1 cellular context compared by ENCODE assay signal in the genomic region with DNA sequence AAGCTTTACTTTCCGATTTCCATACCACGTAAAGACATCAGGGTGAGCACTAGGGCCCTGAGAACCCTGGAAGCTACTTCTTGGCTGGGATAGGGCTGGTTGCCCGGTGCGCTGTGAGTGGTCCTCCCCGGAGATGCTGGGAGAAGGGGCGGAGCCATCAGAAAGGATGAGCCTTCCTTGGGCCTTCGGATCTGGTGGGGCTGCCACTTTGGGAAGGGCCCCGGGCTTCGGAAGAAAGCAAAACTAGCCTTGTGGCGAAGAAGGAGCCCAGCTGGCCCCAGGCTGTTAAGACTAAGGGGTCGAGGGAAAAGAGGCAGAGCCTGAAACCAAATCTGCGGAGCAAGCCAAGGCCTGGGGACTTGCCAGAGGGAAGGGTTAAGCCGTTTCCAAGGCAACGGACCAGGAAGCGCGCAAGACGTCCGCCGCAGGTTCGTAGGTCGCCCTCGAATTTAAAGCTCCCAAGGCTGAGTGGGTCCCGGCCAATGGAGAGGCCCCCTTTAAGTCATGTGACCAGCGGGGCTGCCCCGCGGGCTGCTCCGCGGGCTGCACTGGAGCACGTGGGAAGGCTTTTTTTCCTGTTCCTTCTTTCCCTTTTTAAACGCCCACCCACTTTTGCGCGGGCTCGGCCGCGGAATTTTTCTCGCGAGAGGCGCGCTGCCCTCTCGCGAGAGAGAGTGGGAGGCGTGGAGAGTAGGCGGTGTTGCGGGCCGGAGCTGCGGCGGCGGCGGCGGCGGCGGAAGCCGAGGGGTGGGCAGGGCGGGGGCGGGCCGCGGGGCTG.
TF ChIP-seq lines count a peak whose summit lies in the region.

No MANE protein-coding gene starts in this region.

TF ChIP-seq in K562, 482 proteins besides CTCF, POLR2A, EP300 and RAD21 (continued from another document and continues in another):
- TF ChIP-seq SIN3A (IDR thresholded peaks at IDR 0.05; ENCODE audit: borderline replicate concordance in 2 of 2, control insufficient read depth in 1 of 2, low read depth in 2 of 2, low read length in 2 of 2) = peak in 1 of 2 experiments; percentile 70; a peak in 1 of 4 replicates
- TF ChIP-seq RBM15 (IDR thresholded peaks at IDR 0.05; ENCODE audit: insufficient read depth, low read length) = no peak
- TF ChIP-seq, protein P1, sequence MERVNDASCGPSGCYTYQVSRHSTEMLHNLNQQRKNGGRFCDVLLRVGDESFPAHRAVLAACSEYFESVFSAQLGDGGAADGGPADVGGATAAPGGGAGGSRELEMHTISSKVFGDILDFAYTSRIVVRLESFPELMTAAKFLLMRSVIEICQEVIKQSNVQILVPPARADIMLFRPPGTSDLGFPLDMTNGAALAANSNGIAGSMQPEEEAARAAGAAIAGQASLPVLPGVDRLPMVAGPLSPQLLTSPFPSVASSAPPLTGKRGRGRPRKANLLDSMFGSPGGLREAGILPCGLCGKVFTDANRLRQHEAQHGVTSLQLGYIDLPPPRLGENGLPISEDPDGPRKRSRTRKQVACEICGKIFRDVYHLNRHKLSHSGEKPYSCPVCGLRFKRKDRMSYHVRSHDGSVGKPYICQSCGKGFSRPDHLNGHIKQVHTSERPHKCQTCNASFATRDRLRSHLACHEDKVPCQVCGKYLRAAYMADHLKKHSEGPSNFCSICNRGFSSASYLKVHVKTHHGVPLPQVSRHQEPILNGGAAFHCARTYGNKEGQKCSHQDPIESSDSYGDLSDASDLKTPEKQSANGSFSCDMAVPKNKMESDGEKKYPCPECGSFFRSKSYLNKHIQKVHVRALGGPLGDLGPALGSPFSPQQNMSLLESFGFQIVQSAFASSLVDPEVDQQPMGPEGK (CRISPR knock-in tag; IDR thresholded peaks at IDR 0.05; ENCODE audit: borderline replicate concordance) = no peak
- TF ChIP-seq TOE1 (IDR thresholded peaks at IDR 0.05; ENCODE audit: borderline replicate concordance) = peak; percentile 97
- no peak for TF ChIP-seq TOE1 (CRISPR knock-in tag; IDR thresholded peaks at IDR 0.05; ENCODE audit: borderline replicate concordance, low read depth)
- TF ChIP-seq CREB3 (tag; conservative IDR thresholded peaks at IDR 0.05; ENCODE audit: low read depth) = no peak
- TF ChIP-seq NEUROD1 (IDR thresholded peaks at IDR 0.05; ENCODE audit: borderline replicate concordance, low read depth, low read length, partially characterized antibody) = no peak
- TF ChIP-seq, protein P2, sequence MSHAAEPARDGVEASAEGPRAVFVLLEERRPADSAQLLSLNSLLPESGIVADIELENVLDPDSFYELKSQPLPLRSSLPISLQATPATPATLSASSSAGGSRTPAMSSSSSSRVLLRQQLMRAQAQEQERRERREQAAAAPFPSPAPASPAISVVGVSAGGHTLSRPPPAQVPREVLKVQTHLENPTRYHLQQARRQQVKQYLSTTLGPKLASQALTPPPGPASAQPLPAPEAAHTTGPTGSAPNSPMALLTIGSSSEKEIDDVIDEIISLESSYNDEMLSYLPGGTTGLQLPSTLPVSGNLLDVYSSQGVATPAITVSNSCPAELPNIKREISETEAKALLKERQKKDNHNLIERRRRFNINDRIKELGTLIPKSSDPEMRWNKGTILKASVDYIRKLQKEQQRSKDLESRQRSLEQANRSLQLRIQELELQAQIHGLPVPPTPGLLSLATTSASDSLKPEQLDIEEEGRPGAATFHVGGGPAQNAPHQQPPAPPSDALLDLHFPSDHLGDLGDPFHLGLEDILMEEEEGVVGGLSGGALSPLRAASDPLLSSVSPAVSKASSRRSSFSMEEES (CRISPR knock-in tag; IDR thresholded peaks at IDR 0.05) = peak; percentile 97
- TF ChIP-seq MAZ (CRISPR knock-in tag; conservative IDR thresholded peaks at IDR 0.05 in 1 of 2, IDR thresholded peaks at IDR 0.05 in 1 of 2) = peak in 1 of 2 experiments; percentile 71; a peak in 1 of 4 replicates
- TF ChIP-seq, protein P3, sequence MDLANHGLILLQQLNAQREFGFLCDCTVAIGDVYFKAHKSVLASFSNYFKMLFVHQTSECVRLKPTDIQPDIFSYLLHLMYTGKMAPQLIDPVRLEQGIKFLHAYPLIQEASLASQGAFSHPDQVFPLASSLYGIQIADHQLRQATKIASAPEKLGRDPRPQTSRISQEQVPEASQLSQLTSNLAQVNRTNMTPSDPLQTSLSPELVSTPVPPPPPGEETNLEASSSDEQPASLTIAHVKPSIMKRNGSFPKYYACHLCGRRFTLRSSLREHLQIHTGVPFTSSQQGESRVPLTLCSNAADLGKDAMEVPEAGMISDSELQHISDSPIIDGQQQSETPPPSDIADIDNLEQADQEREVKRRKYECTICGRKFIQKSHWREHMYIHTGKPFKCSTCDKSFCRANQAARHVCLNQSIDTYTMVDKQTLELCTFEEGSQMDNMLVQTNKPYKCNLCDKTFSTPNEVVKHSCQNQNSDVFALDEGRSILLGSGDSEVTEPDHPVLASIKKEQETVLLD (IDR thresholded peaks at IDR 0.05) = no peak
- no peak for TF ChIP-seq ZNF780A (CRISPR knock-in tag; IDR thresholded peaks at IDR 0.05)
- TF ChIP-seq RFX1 (IDR thresholded peaks at IDR 0.05) = peak; percentile 92
- no peak for TF ChIP-seq MTA3 (IDR thresholded peaks at IDR 0.05; ENCODE audit: borderline replicate concordance)
- TF ChIP-seq ZNF23 (CRISPR knock-in tag; IDR thresholded peaks at IDR 0.05) = no peak
- TF ChIP-seq AFF1 (IDR thresholded peaks at IDR 0.05; ENCODE audit: low read depth in 1 of 2, partially characterized antibody in 2 of 2) = peak in 1 of 2 experiments; percentile 48
- no peak; the same call in 1 of the 2 replicates for TF ChIP-seq ATF7 (IDR thresholded peaks at IDR 0.05)
- no peak for TF ChIP-seq ZNF274 (IDR thresholded peaks at IDR 0.05; ENCODE audit: borderline replicate concordance, low read depth, low read length)
- no peak for TF ChIP-seq CBFA2T3 (IDR thresholded peaks at IDR 0.05)
- no peak for TF ChIP-seq CREB1 (IDR thresholded peaks at IDR 0.05)
- no peak for TF ChIP-seq CREB1 (CRISPR knock-in tag; IDR thresholded peaks at IDR 0.05)
- TF ChIP-seq XRCC5 (IDR thresholded peaks at IDR 0.05; ENCODE audit: low read depth, low read length) = no peak
- TF ChIP-seq ARID3A (IDR thresholded peaks at IDR 0.05; ENCODE audit: borderline replicate concordance, low read depth, low read length) = no peak
- TF ChIP-seq ZNF347 (CRISPR knock-in tag; IDR thresholded peaks at IDR 0.05; ENCODE audit: low read depth) = no peak
- no peak for TF ChIP-seq ILK (tag; IDR thresholded peaks at IDR 0.05; ENCODE audit: borderline replicate concordance, low read depth)
- no peak for TF ChIP-seq ZFP30 (CRISPR knock-in tag; IDR thresholded peaks at IDR 0.05; ENCODE audit: borderline replicate concordance)
- TF ChIP-seq ZNF79 (CRISPR knock-in tag; IDR thresholded peaks at IDR 0.05; ENCODE audit: low read depth) = no peak
- no peak for TF ChIP-seq ZNF764 (CRISPR knock-in tag; IDR thresholded peaks at IDR 0.05; ENCODE audit: low read depth)
- no peak for TF ChIP-seq ZNF316 (IDR thresholded peaks at IDR 0.05)
- no peak for TF ChIP-seq NCOR1 (IDR thresholded peaks at IDR 0.05)
- TF ChIP-seq ZC3H4 (CRISPR knock-in tag; IDR thresholded peaks at IDR 0.05; ENCODE audit: borderline replicate concordance) = no peak
- no peak for TF ChIP-seq NCOA6 (IDR thresholded peaks at IDR 0.05)
- no peak for TF ChIP-seq NR3C1 (CRISPR knock-in tag; IDR thresholded peaks at IDR 0.05)
- TF ChIP-seq, protein P4, sequence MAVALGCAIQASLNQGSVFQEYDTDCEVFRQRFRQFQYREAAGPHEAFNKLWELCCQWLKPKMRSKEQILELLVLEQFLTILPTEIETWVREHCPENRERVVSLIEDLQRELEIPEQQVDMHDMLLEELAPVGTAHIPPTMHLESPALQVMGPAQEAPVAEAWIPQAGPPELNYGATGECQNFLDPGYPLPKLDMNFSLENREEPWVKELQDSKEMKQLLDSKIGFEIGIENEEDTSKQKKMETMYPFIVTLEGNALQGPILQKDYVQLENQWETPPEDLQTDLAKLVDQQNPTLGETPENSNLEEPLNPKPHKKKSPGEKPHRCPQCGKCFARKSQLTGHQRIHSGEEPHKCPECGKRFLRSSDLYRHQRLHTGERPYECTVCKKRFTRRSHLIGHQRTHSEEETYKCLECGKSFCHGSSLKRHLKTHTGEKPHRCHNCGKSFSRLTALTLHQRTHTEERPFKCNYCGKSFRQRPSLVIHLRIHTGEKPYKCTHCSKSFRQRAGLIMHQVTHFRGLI (CRISPR knock-in tag; IDR thresholded peaks at IDR 0.05) = no peak
- no peak for TF ChIP-seq ESRRA (IDR thresholded peaks at IDR 0.05; ENCODE audit: borderline replicate concordance, low read depth)
- TF ChIP-seq SNAPC5 (CRISPR knock-in tag; IDR thresholded peaks at IDR 0.05) = no peak
- no peak for TF ChIP-seq CBX5 (IDR thresholded peaks at IDR 0.05; ENCODE audit: borderline replicate concordance, low read depth)
- TF ChIP-seq POLR2H (tag; IDR thresholded peaks at IDR 0.05; ENCODE audit: low read depth) = no peak
- 0 out of 2 replicates have a peak, but pooled peaks have one; percentile 4 for TF ChIP-seq ZFX (CRISPR knock-in tag; IDR thresholded peaks at IDR 0.05)
- no peak for TF ChIP-seq CGGBP1 (CRISPR knock-in tag; IDR thresholded peaks at IDR 0.05)
- no peak for TF ChIP-seq ZNF408 (CRISPR knock-in tag; IDR thresholded peaks at IDR 0.05; ENCODE audit: low read depth)
